9 cellular contexts compared by ENCODE assay signal in the genomic region with DNA sequence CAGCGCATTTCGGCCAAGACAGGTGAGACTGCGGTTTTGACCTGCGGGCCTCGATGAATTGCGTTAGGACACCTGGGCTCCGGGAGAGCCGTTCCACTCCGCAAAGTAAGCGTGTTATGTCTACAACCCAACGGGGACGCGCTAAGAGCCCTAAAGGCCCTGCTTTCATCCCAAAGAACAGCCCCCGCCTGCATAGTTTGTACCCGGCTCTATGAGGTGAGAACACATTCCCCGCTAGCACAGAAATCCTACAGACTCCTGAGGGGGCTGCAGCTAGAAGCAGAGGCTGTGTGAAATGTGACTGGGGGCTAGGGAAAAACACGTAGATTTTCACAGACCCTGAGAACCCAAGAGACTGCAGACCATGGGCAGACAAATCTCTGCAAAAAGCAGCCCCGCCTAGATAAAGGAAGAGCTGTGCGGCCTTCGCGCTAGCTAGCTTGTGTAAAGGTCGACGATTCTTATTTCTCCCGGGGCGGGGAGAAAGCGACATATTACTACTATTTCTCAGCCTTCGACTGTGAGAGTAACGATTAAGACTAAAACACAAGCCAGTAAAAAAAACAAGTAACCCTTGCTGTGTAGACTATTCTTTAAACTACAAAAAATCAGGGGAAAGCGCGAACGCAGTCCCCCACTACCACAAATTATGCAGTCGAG. TPM values are rescaled to one million over a fixed set of nuclear protein-coding genes. Genes with fewer than 3 reads are reported as not detected.
DNase-seq lines count a peak whose midpoint lies in the region; ATAC-seq and TF ChIP-seq lines count a peak whose summit lies in the region.
"Not testable (repeated sequence)": the region's sequence is repeated elsewhere in the genome, so short reads cannot be mapped to it uniquely, and the experiment has no call there.
"Had no signal": no experiment of that assay in that cellular context is flagged by ENCODE, and none has a peak within 500 bp of the region (broad histone marks: within the 10 kb centered on the region; RNA-seq: fewer than 3 reads in every experiment).

No MANE protein-coding gene starts in this region.

- H3K27me3 ChIP-seq in A673 (replicated peaks; ENCODE audit: insufficient read depth, low read depth, low read length, poor library complexity); foreskin keratinocyte; trophoblast cell (ENCODE audit: insufficient read depth, low read length): not testable (repeated sequence)

- not testable (repeated sequence) for H3K36me3 ChIP-seq in A673 (ENCODE audit: insufficient read depth, low read length, poor library complexity, severe bottlenecking); trophoblast cell (ENCODE audit: control insufficient read depth in 1 of 2, insufficient read depth in 2 of 2, low read length in 2 of 2)

- ATAC-seq in GM19023 (IDR thresholded peaks at IDR 0.05; ENCODE audit: unreplicated experiment) (peak; percentile 88), HG03439 (IDR thresholded peaks at IDR 0.05; ENCODE audit: unreplicated experiment) (peak; percentile 95), foreskin keratinocyte (peak; percentile 90)

- not testable (repeated sequence) for DNase-seq in A673 (ENCODE audit: low spot score); RWPE1 (ENCODE audit: low spot score); foreskin keratinocyte; trophoblast cell
- DNase-seq in HFFc6, result peak; percentile 81
- DNase-seq in activated T-helper 1 cell treated with anti-CD3 and anti-CD28 coated beads, Interleukin-12 subunit alpha, Interleukin-12 subunit beta, Interleukin-2, Interleukin-4 antibody, amounts not matched to agents 30 ng/mL and 10 ng/mL and 1 ng/mL, durations not matched to agents 14 hours and 24 hours and 36 hours (ENCODE audit: low spot score), result peak; percentile 48

- H2AK5ac ChIP-seq in trophoblast cell (ENCODE audit: low read length), result not testable (repeated sequence)

- TF ChIP-seq CTCF in A673 (conservative IDR thresholded peaks at IDR 0.05; ENCODE audit: low read depth, low read length); HFFc6 (IDR thresholded peaks at IDR 0.05); RWPE1 (conservative IDR thresholded peaks at IDR 0.05; ENCODE audit: low read depth); foreskin keratinocyte (conservative IDR thresholded peaks at IDR 0.05): not testable (repeated sequence)

- H3K27ac Mint-ChIP-seq in HFFc6, result peak overlapping the region; percentile 99
- H3K27ac Mint-ChIP-seq in activated T-helper 1 cell treated with anti-CD3 and anti-CD28 coated beads, Interleukin-12 subunit alpha, Interleukin-12 subunit beta, Interleukin-2, Interleukin-4 antibody, amounts not matched to agents 30 ng/mL and 10 ng/mL and 1 ng/mL, durations not matched to agents 14 hours and 24 hours and 36 hours, result peak overlapping the region; percentile 100

- intact Hi-C loops in A673 (cut with micrococcal nuclease; ENCODE audit: unreplicated experiment); activated T-helper 1 cell treated with anti-CD3 and anti-CD28 coated beads, Interleukin-12 subunit alpha, Interleukin-12 subunit beta, Interleukin-2, Interleukin-4 antibody, amounts not matched to agents 30 ng/mL and 10 ng/mL and 1 ng/mL, durations not matched to agents 14 hours and 24 hours and 36 hours (cut with micrococcal nuclease): not testable (repeated sequence)

- H2BK12ac ChIP-seq in trophoblast cell (ENCODE audit: low read length), result not testable (repeated sequence)

- H3K79me2 ChIP-seq in trophoblast cell (ENCODE audit: control insufficient read depth, insufficient read depth, low read length, poor library complexity), result not testable (repeated sequence)

- H4K91ac ChIP-seq in trophoblast cell (ENCODE audit: low read depth, low read length), result not testable (repeated sequence)

- H3K18ac ChIP-seq in trophoblast cell (ENCODE audit: low read length), result not testable (repeated sequence)

- H3K4me3 Mint-ChIP-seq in HFFc6; activated T-helper 1 cell treated with anti-CD3 and anti-CD28 coated beads, Interleukin-12 subunit alpha, Interleukin-12 subunit beta, Interleukin-2, Interleukin-4 antibody, amounts not matched to agents 30 ng/mL and 10 ng/mL and 1 ng/mL, durations not matched to agents 14 hours and 24 hours and 36 hours: not testable (repeated sequence)

- not testable (repeated sequence) for H3K79me1 ChIP-seq in trophoblast cell (ENCODE audit: low read length)

- H3K27ac ChIP-seq in A673 (ENCODE audit: low read depth, low read length, poor library complexity, severe bottlenecking); foreskin keratinocyte; trophoblast cell (ENCODE audit: low read depth, low read length): not testable (repeated sequence)
- peak overlapping the region; percentile 81 for H3K27ac ChIP-seq in RWPE1

- peaks cover 14% of the 10 kb centered on the region for H3K27me3 Mint-ChIP-seq in HFFc6 (ENCODE audit: insufficient read depth)
- H3K27me3 Mint-ChIP-seq in activated T-helper 1 cell treated with anti-CD3 and anti-CD28 coated beads, Interleukin-12 subunit alpha, Interleukin-12 subunit beta, Interleukin-2, Interleukin-4 antibody, amounts not matched to agents 30 ng/mL and 10 ng/mL and 1 ng/mL, durations not matched to agents 14 hours and 24 hours and 36 hours (ENCODE audit: insufficient read depth), result not testable (repeated sequence)

- not testable (repeated sequence) for H3K4ac ChIP-seq in trophoblast cell (ENCODE audit: low read depth, low read length)

- H3K23ac ChIP-seq in trophoblast cell (ENCODE audit: low read length), result not testable (repeated sequence)

- not testable (repeated sequence) for H3K4me3 ChIP-seq in A673 (ENCODE audit: low read depth, low read length, poor library complexity, severe bottlenecking); trophoblast cell (ENCODE audit: low read depth, low read length)

- H4K12ac ChIP-seq in trophoblast cell (ENCODE audit: low read depth, low read length), result not testable (repeated sequence)

- not testable (repeated sequence) for H3K4me1 Mint-ChIP-seq in HFFc6 (ENCODE audit: low read depth)
- peaks cover 18% of the 10 kb centered on the region for H3K4me1 Mint-ChIP-seq in activated T-helper 1 cell treated with anti-CD3 and anti-CD28 coated beads, Interleukin-12 subunit alpha, Interleukin-12 subunit beta, Interleukin-2, Interleukin-4 antibody, amounts not matched to agents 30 ng/mL and 10 ng/mL and 1 ng/mL, durations not matched to agents 14 hours and 24 hours and 36 hours (ENCODE audit: low read depth)

- not testable (repeated sequence) for H3K4me1 ChIP-seq in A673 (ENCODE audit: insufficient read depth, low read length, poor library complexity, severe bottlenecking); foreskin keratinocyte; trophoblast cell (ENCODE audit: control insufficient read depth in 1 of 2, insufficient read depth in 2 of 2, low read length in 2 of 2)

- not testable (repeated sequence) for H3K9me3 ChIP-seq in A673 (ENCODE audit: low read depth, low read length, poor library complexity, severe bottlenecking); trophoblast cell (ENCODE audit: insufficient read depth, low read depth, low read length)

- not testable (repeated sequence) for H3K36me3 Mint-ChIP-seq in HFFc6 (ENCODE audit: low read depth); activated T-helper 1 cell treated with anti-CD3 and anti-CD28 coated beads, Interleukin-12 subunit alpha, Interleukin-12 subunit beta, Interleukin-2, Interleukin-4 antibody, amounts not matched to agents 30 ng/mL and 10 ng/mL and 1 ng/mL, durations not matched to agents 14 hours and 24 hours and 36 hours (ENCODE audit: low read depth)

- H3K9ac ChIP-seq in trophoblast cell (ENCODE audit: low read length), result not testable (repeated sequence)

- CTCF ChIA-PET in A673 (lab: Charles Lee); RWPE1 (lab: Yijun Ruan, JAX): not testable (repeated sequence)

- not testable (repeated sequence) for H4K8ac ChIP-seq in trophoblast cell (ENCODE audit: low read depth, low read length)

- H3K9me3 Mint-ChIP-seq in HFFc6; activated T-helper 1 cell treated with anti-CD3 and anti-CD28 coated beads, Interleukin-12 subunit alpha, Interleukin-12 subunit beta, Interleukin-2, Interleukin-4 antibody, amounts not matched to agents 30 ng/mL and 10 ng/mL and 1 ng/mL, durations not matched to agents 14 hours and 24 hours and 36 hours: not testable (repeated sequence)

- no CpG with 5 or more reads among the region's 32 CpGs for WGBS in trophoblast cell (ENCODE audit: extremely low coverage, insufficient coverage, insufficient read length)

- not testable (repeated sequence) for H2AFZ ChIP-seq in trophoblast cell (ENCODE audit: insufficient read depth, low read length, poor library complexity)

- H3K4me2 ChIP-seq in trophoblast cell (ENCODE audit: low read length), result peak overlapping the region; percentile 45

- BruUV-seq in A673 (replicated peaks; lab: Mats Ljungman, UMichigan), result TSS peak; percentile 100

- not testable (repeated sequence) for H2BK5ac ChIP-seq in trophoblast cell (ENCODE audit: low read depth, low read length, poor library complexity)

- not testable (repeated sequence) for H3K14ac ChIP-seq in trophoblast cell (ENCODE audit: low read length)

- not testable (repeated sequence) for H2BK120ac ChIP-seq in trophoblast cell (ENCODE audit: insufficient read depth, low read length, poor library complexity)

- POLR2A ChIA-PET in A673 (lab: Charles Lee; ENCODE audit: low non-redundant PET), result interaction anchor here (0.6 to 1.4 kb wide), 3 partner anchors 9 to 830 kb away, joined by 3 to 4 read pairs (median 4); no protein-coding TSS in a partner anchor
- POLR2A ChIA-PET in RWPE1 (lab: Yijun Ruan, JAX; ENCODE audit: low non-redundant PET), result interaction anchor here (0.7 kb wide), 1 partner anchor 14 kb away, joined by 4 read pairs; no protein-coding TSS in a partner anchor

RNA-seq across cellular contexts. Expression of a gene that starts 32.5 kb away (rescaled TPM):
- total RNA-seq in A673 (2021) (not detected in 2 replicates), foreskin keratinocyte (not detected in 2 replicates)
- not detected for total RNA-seq in HFFc6 (2021; fragmentation: NEBNext Ultra II Directional; extraction: Animal tissue kit (Norgen Biotek cat#: 25700))
- total RNA-seq in activated T-helper 1 cell treated with anti-CD3 and anti-CD28 coated beads, Interleukin-12 subunit alpha, Interleukin-12 subunit beta, Interleukin-2, Interleukin-4 antibody, amounts not matched to agents 30 ng/mL and 10 ng/mL and 1 ng/mL, durations not matched to agents 14 hours and 24 hours and 36 hours, result not detected in 2 replicates
- not detected in 2 replicates for polyA plus RNA-seq in foreskin keratinocyte
- not detected in 2 replicates for polyA plus RNA-seq in trophoblast cell (2013)
- total RNA-seq: dermis blood vessel endothelial cell had no signal
